In genomic region chr17:4584835-4585187, GRCh38 we compare ENCODE assay signal across 11 cellular contexts. TPM values are rescaled to one million over a fixed set of nuclear protein-coding genes. Genes with fewer than 3 reads are reported as not detected.
DNase-seq lines count a peak whose midpoint lies in the region; ATAC-seq and TF ChIP-seq lines count a peak whose summit lies in the region.
"Had no signal": no experiment of that assay in that cellular context is flagged by ENCODE, and none has a peak within 500 bp of the region (broad histone marks: within the 10 kb centered on the region; RNA-seq: fewer than 3 reads in every experiment).

No MANE protein-coding gene starts in this region.

- peaks cover 40% of the 10 kb centered on the region for H3K27me3 ChIP-seq in ectodermal cell (ENCODE audit: control insufficient read depth, insufficient read depth, low read length, poor library complexity, severe bottlenecking)
- no peaks in the 10 kb centered on the region for H3K27me3 ChIP-seq in thoracic aorta (replicated peaks; ENCODE audit: insufficient read depth)

- no peak overlapping the region for H3K27ac ChIP-seq in ectodermal cell (ENCODE audit: insufficient read depth, low read depth, low read length, poor library complexity, severe bottlenecking)
- H3K27ac ChIP-seq in thoracic aorta, result no peak overlapping the region
- H3K27ac ChIP-seq: SJCRH30 had no signal

- H3K4me3 ChIP-seq in ectodermal cell (ENCODE audit: insufficient read depth, low read depth, low read length) (peak overlapping the region; percentile 52), mucosa of descending colon (no peak overlapping the region), thoracic aorta (peak overlapping the region; percentile 68)

- intact Hi-C loops in mucosa of descending colon (cut with DNase I, micrococcal nuclease), result no loop called here
- intact Hi-C loops in activated T-helper 2 cell treated with anti-CD3 and anti-CD28 coated beads, Interferon-gamma antibody, Interleukin-2, Interleukin-4, amounts not matched to agents 10 μg/mL and 5 μg/mL and 100 μg/mL, durations not matched to agents 14 hours and 24 hours and 36 hours (cut with micrococcal nuclease), result no loop called here

- no peak for DNase-seq in activated T-cell treated with anti-CD3 and anti-CD28 coated beads, Interleukin-2, amount 50 U/mL, for 72 hours
- DNase-seq in activated T-cell treated with anti-CD3 and anti-CD28 coated beads, Interleukin-2, amount 50 U/mL, for 1 hour, result no peak
- DNase-seq in mucosa of descending colon, result no peak
- DNase-seq in thoracic aorta (ENCODE audit: low spot score), result no peak
- DNase-seq in activated T-helper 2 cell treated with anti-CD3 and anti-CD28 coated beads, Interferon-gamma antibody, Interleukin-2, Interleukin-4, amounts not matched to agents 10 μg/mL and 5 μg/mL and 100 μg/mL, durations not matched to agents 14 hours and 24 hours and 36 hours (ENCODE audit: low spot score), result no peak
- DNase-seq in DMS53 treated with DMSO at 0.1 percent for 48 hours (lab: John Stamatoyannopoulos, UW; ENCODE audit: unreplicated experiment), result no peak
- DNase-seq: IMR-90 had no signal

- no peaks in the 10 kb centered on the region for H3K36me3 Mint-ChIP-seq in activated T-cell treated with anti-CD3 and anti-CD28 coated beads, Interleukin-2, amount 50 U/mL, for 72 hours (ENCODE audit: insufficient read depth in 2 of 2)
- no peaks in the 10 kb centered on the region for H3K36me3 Mint-ChIP-seq in activated T-helper 2 cell treated with anti-CD3 and anti-CD28 coated beads, Interferon-gamma antibody, Interleukin-2, Interleukin-4, amounts not matched to agents 10 μg/mL and 5 μg/mL and 100 μg/mL, durations not matched to agents 14 hours and 24 hours and 36 hours (ENCODE audit: low read depth)

- H3K4me1 Mint-ChIP-seq in activated T-cell treated with anti-CD3 and anti-CD28 coated beads, Interleukin-2, amount 50 U/mL, for 72 hours (ENCODE audit: low read depth), result peaks cover 5% of the 10 kb centered on the region
- H3K4me1 Mint-ChIP-seq in activated T-helper 2 cell treated with anti-CD3 and anti-CD28 coated beads, Interferon-gamma antibody, Interleukin-2, Interleukin-4, amounts not matched to agents 10 μg/mL and 5 μg/mL and 100 μg/mL, durations not matched to agents 14 hours and 24 hours and 36 hours (ENCODE audit: low read depth), result peaks cover 2% of the 10 kb centered on the region

- H3K9me3 ChIP-seq in ectodermal cell (ENCODE audit: control insufficient read depth, low read length) (no peaks in the 10 kb centered on the region), mucosa of descending colon (no peaks in the 10 kb centered on the region), thoracic aorta (no peaks in the 10 kb centered on the region)
- H3K9me3 ChIP-seq: SJCRH30 had no signal

- H3K27me3 Mint-ChIP-seq in activated T-cell treated with anti-CD3 and anti-CD28 coated beads, Interleukin-2, amount 50 U/mL, for 72 hours (ENCODE audit: low read depth), result peaks cover 58% of the 10 kb centered on the region
- peaks cover 41% of the 10 kb centered on the region for H3K27me3 Mint-ChIP-seq in activated T-helper 2 cell treated with anti-CD3 and anti-CD28 coated beads, Interferon-gamma antibody, Interleukin-2, Interleukin-4, amounts not matched to agents 10 μg/mL and 5 μg/mL and 100 μg/mL, durations not matched to agents 14 hours and 24 hours and 36 hours (ENCODE audit: low read depth)

- no peak for ATAC-seq in activated T-cell treated with anti-CD3 and anti-CD28 coated beads, Interleukin-2, amount 50 U/mL, for 72 hours (replicated peaks in 1 of 2)
- ATAC-seq in mucosa of descending colon (peak; percentile 50), thoracic aorta (ENCODE audit: insufficient number of reproducible peaks, low FRiP score, low read depth) (no peak), HG03175 (IDR thresholded peaks at IDR 0.05; ENCODE audit: unreplicated experiment) (no peak)

- H3K27ac Mint-ChIP-seq in activated T-cell treated with anti-CD3 and anti-CD28 coated beads, Interleukin-2, amount 50 U/mL, for 72 hours, result no peak overlapping the region
- no peak overlapping the region for H3K27ac Mint-ChIP-seq in activated T-helper 2 cell treated with anti-CD3 and anti-CD28 coated beads, Interferon-gamma antibody, Interleukin-2, Interleukin-4, amounts not matched to agents 10 μg/mL and 5 μg/mL and 100 μg/mL, durations not matched to agents 14 hours and 24 hours and 36 hours

- TF ChIP-seq CTCF in mucosa of descending colon (IDR thresholded peaks at IDR 0.05) (no peak), thoracic aorta (IDR thresholded peaks at IDR 0.05) (no peak)

- H3K4me1 ChIP-seq in ectodermal cell (ENCODE audit: control insufficient read depth, insufficient read depth, low read length), result peaks cover 28% of the 10 kb centered on the region
- peaks cover 10% of the 10 kb centered on the region for H3K4me1 ChIP-seq in mucosa of descending colon (ENCODE audit: low read depth)
- H3K4me1 ChIP-seq in thoracic aorta (ENCODE audit: control insufficient read depth in 1 of 2, low read depth in 2 of 2), result peaks cover 5 to 13% of the 10 kb centered on the region in 2 donors
- H3K4me1 ChIP-seq: SJCRH30 had no signal

- H3K9me3 Mint-ChIP-seq in activated T-cell treated with anti-CD3 and anti-CD28 coated beads, Interleukin-2, amount 50 U/mL, for 72 hours, result no peaks in the 10 kb centered on the region
- H3K9me3 Mint-ChIP-seq in activated T-helper 2 cell treated with anti-CD3 and anti-CD28 coated beads, Interferon-gamma antibody, Interleukin-2, Interleukin-4, amounts not matched to agents 10 μg/mL and 5 μg/mL and 100 μg/mL, durations not matched to agents 14 hours and 24 hours and 36 hours, result no peaks in the 10 kb centered on the region

- peak overlapping the region; percentile 55 to 69 for H3K4me3 Mint-ChIP-seq in activated T-cell treated with anti-CD3 and anti-CD28 coated beads, Interleukin-2, amount 50 U/mL, for 72 hours
- H3K4me3 Mint-ChIP-seq in activated T-helper 2 cell treated with anti-CD3 and anti-CD28 coated beads, Interferon-gamma antibody, Interleukin-2, Interleukin-4, amounts not matched to agents 10 μg/mL and 5 μg/mL and 100 μg/mL, durations not matched to agents 14 hours and 24 hours and 36 hours (ENCODE audit: low read depth), result no peak overlapping the region

- WGBS in ectodermal cell, 2 experiments, result 1 to 2% methylated on average over 45 of the region's 45 CpGs

- no peaks in the 10 kb centered on the region for H3K36me3 ChIP-seq in ectodermal cell (ENCODE audit: control insufficient read depth, insufficient read depth, low read length)
- no peaks in the 10 kb centered on the region for H3K36me3 ChIP-seq in mucosa of descending colon (ENCODE audit: low read depth)
- H3K36me3 ChIP-seq in thoracic aorta, result no peaks in the 10 kb centered on the region
- H3K36me3 ChIP-seq: SJCRH30 had no signal

RNA-seq across cellular contexts. Expression of gene SMTNL2, which starts 0.5 kb away (rescaled TPM):
- total RNA-seq in activated T-cell treated with anti-CD3 and anti-CD28 coated beads, Interleukin-2, amount 50 U/mL, for 72 hours, result not detected
- polyA plus RNA-seq in ectodermal cell (2013, experiment 1 of 4), result 8.1 TPM
- 8.2 TPM for polyA plus RNA-seq in ectodermal cell (2013, experiment 2 of 4)
- polyA plus RNA-seq in ectodermal cell (2013, experiment 3 of 4), result 6.3 TPM
- 6.6 TPM for polyA plus RNA-seq in ectodermal cell (2013, experiment 4 of 4)
- 1 to 10 TPM in 2 of 3 donors, under 1 TPM in 1; 0.12 to 1.5 (median 1.1) TPM for total RNA-seq in mucosa of descending colon
- total RNA-seq in thoracic aorta, result 1 to 10 TPM; 2.6 to 2.8 TPM
- not detected in 2 replicates for total RNA-seq in activated T-helper 2 cell treated with anti-CD3 and anti-CD28 coated beads, Interferon-gamma antibody, Interleukin-2, Interleukin-4, amounts not matched to agents 10 μg/mL and 5 μg/mL and 100 μg/mL, durations not matched to agents 14 hours and 24 hours and 36 hours
- total RNA-seq: activated CD8-positive, alpha-beta memory T cell treated with anti-CD3 and anti-CD28 coated beads for 36 hours; IMR-90; SJCRH30 had no signal
- polyA plus RNA-seq: IMR-90 had no signal

RNA-seq across cellular contexts. Expression of gene GGT6, which starts 24.4 kb away (rescaled TPM):
- total RNA-seq in activated T-cell treated with anti-CD3 and anti-CD28 coated beads, Interleukin-2, amount 50 U/mL, for 72 hours, result not detected
- not detected for polyA plus RNA-seq in ectodermal cell (2013, experiment 1 of 4)
- not detected for polyA plus RNA-seq in ectodermal cell (2013, experiment 2 of 4)
- not detected for polyA plus RNA-seq in ectodermal cell (2013, experiment 3 of 4)
- polyA plus RNA-seq in ectodermal cell (2013, experiment 4 of 4), result not detected
- total RNA-seq in mucosa of descending colon, result 100 to 1,000 TPM in 2 of 3 donors, 10 to 100 TPM in 1; 98.0 to 219 (median 189) TPM
- total RNA-seq in thoracic aorta, result not detected
- total RNA-seq in activated T-helper 2 cell treated with anti-CD3 and anti-CD28 coated beads, Interferon-gamma antibody, Interleukin-2, Interleukin-4, amounts not matched to agents 10 μg/mL and 5 μg/mL and 100 μg/mL, durations not matched to agents 14 hours and 24 hours and 36 hours, result not detected in 2 replicates
- total RNA-seq: activated CD8-positive, alpha-beta memory T cell treated with anti-CD3 and anti-CD28 coated beads for 36 hours; IMR-90; SJCRH30 had no signal
- polyA plus RNA-seq: IMR-90 had no signal

RNA-seq across cellular contexts. Expression of gene MYBBP1A, which starts 29.6 kb away (rescaled TPM):
- 10 to 100 TPM; 44.5 to 55.7 TPM for total RNA-seq in activated T-cell treated with anti-CD3 and anti-CD28 coated beads, Interleukin-2, amount 50 U/mL, for 72 hours
- polyA plus RNA-seq in ectodermal cell (2013, experiment 1 of 4), result 44.5 TPM
- 46.2 TPM for polyA plus RNA-seq in ectodermal cell (2013, experiment 2 of 4)
- polyA plus RNA-seq in ectodermal cell (2013, experiment 3 of 4), result 31.4 TPM
- 32.0 TPM for polyA plus RNA-seq in ectodermal cell (2013, experiment 4 of 4)
- total RNA-seq in mucosa of descending colon (10 to 100 TPM; 32.7 to 41.4 (median 36.7) TPM), thoracic aorta (10 to 100 TPM; 47.4 to 92.6 TPM)
- total RNA-seq in activated T-helper 2 cell treated with anti-CD3 and anti-CD28 coated beads, Interferon-gamma antibody, Interleukin-2, Interleukin-4, amounts not matched to agents 10 μg/mL and 5 μg/mL and 100 μg/mL, durations not matched to agents 14 hours and 24 hours and 36 hours, result 136 and 137 TPM in 2 replicates

RNA-seq across cellular contexts. Expression of gene ALOX15, which starts 56.7 kb away (rescaled TPM):
- total RNA-seq in activated T-cell treated with anti-CD3 and anti-CD28 coated beads, Interleukin-2, amount 50 U/mL, for 72 hours, result under 1 TPM in 1 of 2 donors, not detected in 1; 0.26 TPM
- polyA plus RNA-seq in ectodermal cell (2013, experiment 1 of 4), result 0.57 TPM
- polyA plus RNA-seq in ectodermal cell (2013, experiment 2 of 4), result 0.43 TPM
- polyA plus RNA-seq in ectodermal cell (2013, experiment 3 of 4), result 1.0 TPM
- 0.53 TPM for polyA plus RNA-seq in ectodermal cell (2013, experiment 4 of 4)
- total RNA-seq in mucosa of descending colon (1 to 10 TPM in 1 of 3 donors, under 1 TPM in 2; 0.10 to 1.7 (median 0.23) TPM), thoracic aorta (not detected)
- not detected in 2 replicates for total RNA-seq in activated T-helper 2 cell treated with anti-CD3 and anti-CD28 coated beads, Interferon-gamma antibody, Interleukin-2, Interleukin-4, amounts not matched to agents 10 μg/mL and 5 μg/mL and 100 μg/mL, durations not matched to agents 14 hours and 24 hours and 36 hours
- total RNA-seq: activated CD8-positive, alpha-beta memory T cell treated with anti-CD3 and anti-CD28 coated beads for 36 hours; IMR-90 had no signal
- polyA plus RNA-seq: IMR-90 had no signal

Comparison
In these comparisons a context has a peak if more than half of its experiments do, and no peak if none do; other contexts are left out.
1. RNA of gene GGT6, which starts 24.4 kb away (total RNA-seq): 98.0 to 219 TPM in mucosa of descending colon; not detected in activated T-cell treated with anti-CD3 and anti-CD28 coated beads, Interleukin-2, amount 50 U/mL, for 72 hours, not detected in thoracic aorta and not detected in activated T-helper 2 cell treated with anti-CD3 and anti-CD28 coated beads, Interferon-gamma antibody, Interleukin-2, Interleukin-4, amounts not matched to agents 10 μg/mL and 5 μg/mL and 100 μg/mL, durations not matched to agents 14 hours and 24 hours and 36 hours; every median in the first group is over 10 times any median in the second.